ENCODE assay signal across 13 cellular contexts in genomic region chr11:102476069-102476468, GRCh38. TPM values are rescaled to one million over a fixed set of nuclear protein-coding genes. Genes with fewer than 3 reads are reported as not detected.
DNase-seq lines count a peak whose midpoint lies in the region; ATAC-seq and TF ChIP-seq lines count a peak whose summit lies in the region.
"Had no signal": no experiment of that assay in that cellular context is flagged by ENCODE, and none has a peak within 500 bp of the region (broad histone marks: within the 10 kb centered on the region; RNA-seq: fewer than 3 reads in every experiment).

No MANE protein-coding gene starts in this region.

- H3K4me2 ChIP-seq in PC-3 (ENCODE audit: low read length) (peak overlapping the region; percentile 56), smooth muscle cell (no peak overlapping the region)

- H3K79me2 ChIP-seq in PC-3 (ENCODE audit: low read length) (no peaks in the 10 kb centered on the region), smooth muscle cell (ENCODE audit: low read depth) (no peaks in the 10 kb centered on the region)
- H3K79me2 ChIP-seq: parathyroid adenoma had no signal

- no peak overlapping the region for H3K4me3 Mint-ChIP-seq in activated T-cell treated with anti-CD3 and anti-CD28 coated beads, Interleukin-2, amount 50 U/mL, for 24 hours
- no peak overlapping the region for H3K4me3 Mint-ChIP-seq in endothelial cell (ENCODE audit: unreplicated experiment)

- no peaks in the 10 kb centered on the region for H4K20me1 ChIP-seq in PC-3 (ENCODE audit: low read length)
- H4K20me1 ChIP-seq in smooth muscle cell (ENCODE audit: low read depth): no peaks in the 10 kb centered on the region
- H4K20me1 ChIP-seq: BLaER1 had no signal

- no peak for TF ChIP-seq CTCF in PC-3 (conservative IDR thresholded peaks at IDR 0.05; ENCODE audit: low read depth, low read length)
- TF ChIP-seq CTCF in endothelial cell (IDR thresholded peaks at IDR 0.05; ENCODE audit: unreplicated experiment): no peak
- TF ChIP-seq CTCF in smooth muscle cell (IDR thresholded peaks at IDR 0.05; ENCODE audit: borderline replicate concordance, insufficient read depth, poor library complexity, severe bottlenecking): no peak
- TF ChIP-seq CTCF in BE2C (IDR thresholded peaks at IDR 0.05; ENCODE audit: low read depth, low read length): no peak

- H3K36me3 Mint-ChIP-seq in activated T-cell treated with anti-CD3 and anti-CD28 coated beads, Interleukin-2, amount 50 U/mL, for 24 hours (ENCODE audit: low read depth): no peaks in the 10 kb centered on the region
- no peaks in the 10 kb centered on the region for H3K36me3 Mint-ChIP-seq in endothelial cell (ENCODE audit: low read depth, unreplicated experiment)

- peak overlapping the region; percentile 71 for H3K27ac Mint-ChIP-seq in activated T-cell treated with anti-CD3 and anti-CD28 coated beads, Interleukin-2, amount 50 U/mL, for 24 hours
- H3K27ac Mint-ChIP-seq in endothelial cell (ENCODE audit: unreplicated experiment): peak overlapping the region; percentile 62

- no peak for DNase-seq in activated T-cell treated with anti-CD3 and anti-CD28 coated beads, Interleukin-2, amount 50 U/mL, for 24 hours
- DNase-seq in activated T-cell treated with anti-CD3 and anti-CD28 coated beads for 4 hours (no peak), PC-3 (no peak), endothelial cell (ENCODE audit: low spot score) (no peak), smooth muscle cell (lab: John Stamatoyannopoulos, UW; ENCODE audit: unreplicated experiment) (no peak), NCI-H510A treated with DMSO at 0.1 percent for 48 hours (lab: John Stamatoyannopoulos, UW) (no peak), BE2C (no peak)
- DNase-seq in stimulated activated CD4-positive, alpha-beta T cell treated with anti-CD3 and anti-CD28 coated beads, Interleukin-2, amount 100 ng/mL, for 48 hours: no peak
- DNase-seq: activated effector memory CD4-positive, alpha-beta T cell treated with Interleukin-2 at 50 U/mL for 16 hours; islet precursor cell; NCI-H2227 treated with DMSO at 0.1 percent for 48 hours had no signal

- H3F3A ChIP-seq in PC-3 (ENCODE audit: low read length, unreplicated experiment): no peaks in the 10 kb centered on the region
- H3F3A ChIP-seq in smooth muscle cell (ENCODE audit: low read depth): no peaks in the 10 kb centered on the region

- H3K27me3 Mint-ChIP-seq in activated T-cell treated with anti-CD3 and anti-CD28 coated beads, Interleukin-2, amount 50 U/mL, for 24 hours: no peaks in the 10 kb centered on the region
- H3K27me3 Mint-ChIP-seq in endothelial cell (ENCODE audit: unreplicated experiment): no peaks in the 10 kb centered on the region

- CTCF ChIA-PET in PC-3 (lab: Charles Lee): no interaction called here

- H3K4me1 ChIP-seq in PC-3 (ENCODE audit: insufficient read depth, low read length): peaks cover 23% of the 10 kb centered on the region
- H3K4me1 ChIP-seq in smooth muscle cell (ENCODE audit: low read depth): peaks cover 13% of the 10 kb centered on the region
- peaks cover 9% of the 10 kb centered on the region for H3K4me1 ChIP-seq in BE2C

- H3K9me3 ChIP-seq in PC-3 (ENCODE audit: low read length): no peaks in the 10 kb centered on the region
- no peaks in the 10 kb centered on the region for H3K9me3 ChIP-seq in smooth muscle cell (replicated peaks; ENCODE audit: low read depth)
- H3K9me3 ChIP-seq in BE2C: no peaks in the 10 kb centered on the region
- H3K9me3 ChIP-seq: BLaER1 had no signal

- no peak; the same call in 1 of the 2 replicates for ATAC-seq in PC-3

- intact Hi-C loops in PC-3 (cut with micrococcal nuclease): no loop called here

- no peaks in the 10 kb centered on the region for H3K36me3 ChIP-seq in PC-3 (ENCODE audit: low read depth, low read length)
- no peaks in the 10 kb centered on the region for H3K36me3 ChIP-seq in smooth muscle cell (ENCODE audit: low read depth)
- no peaks in the 10 kb centered on the region for H3K36me3 ChIP-seq in BE2C
- H3K36me3 ChIP-seq: BLaER1 had no signal

- H3K9me3 Mint-ChIP-seq in activated T-cell treated with anti-CD3 and anti-CD28 coated beads, Interleukin-2, amount 50 U/mL, for 24 hours: no peaks in the 10 kb centered on the region
- no peaks in the 10 kb centered on the region for H3K9me3 Mint-ChIP-seq in endothelial cell (ENCODE audit: unreplicated experiment)

- H3K27ac ChIP-seq in PC-3 (ENCODE audit: low read length) (no peak overlapping the region), smooth muscle cell (ENCODE audit: low read depth) (peak overlapping the region; percentile 1)
- H3K27ac ChIP-seq: BLaER1, parathyroid adenoma had no signal

- no TSS peak for BruUV-seq in PC-3 (replicated peaks; lab: Mats Ljungman, UMichigan)

- no peaks in the 10 kb centered on the region for H3K9me2 ChIP-seq in PC-3 (replicated peaks; ENCODE audit: low read length)

- 79% methylated on average over 1 of the region's 1 CpG for WGBS in smooth muscle cell (ENCODE audit: low lambda C conversion rate)

- H3K9ac ChIP-seq in PC-3 (ENCODE audit: low read length) (no peak overlapping the region), smooth muscle cell (ENCODE audit: low read depth) (no peak overlapping the region)
- H3K9ac ChIP-seq: BLaER1, parathyroid adenoma had no signal

- H3K4me3 ChIP-seq in PC-3 (ENCODE audit: low read length) (no peak overlapping the region), smooth muscle cell (no peak overlapping the region), BE2C (ENCODE audit: low read depth, low read length) (no peak overlapping the region)
- H3K4me3 ChIP-seq: BLaER1 had no signal

- POLR2A ChIA-PET in PC-3 (lab: Charles Lee; ENCODE audit: unreplicated experiment): interaction anchor here (0.8 kb wide), 1 partner anchor 15 kb away, joined by 3 read pairs; no protein-coding TSS in a partner anchor

- H3K4me1 Mint-ChIP-seq in activated T-cell treated with anti-CD3 and anti-CD28 coated beads, Interleukin-2, amount 50 U/mL, for 24 hours (ENCODE audit: low read depth): peaks cover 66% of the 10 kb centered on the region
- peaks cover 14% of the 10 kb centered on the region for H3K4me1 Mint-ChIP-seq in endothelial cell (ENCODE audit: unreplicated experiment)

- H2AFZ ChIP-seq in PC-3 (ENCODE audit: low read length): peak overlapping the region; percentile 69
- peak overlapping the region; percentile 91 for H2AFZ ChIP-seq in smooth muscle cell (ENCODE audit: low read depth)

- H3K27me3 ChIP-seq in PC-3 (ENCODE audit: low read length): no peaks in the 10 kb centered on the region
- H3K27me3 ChIP-seq in smooth muscle cell (ENCODE audit: low read depth): no peaks in the 10 kb centered on the region
- no peaks in the 10 kb centered on the region for H3K27me3 ChIP-seq in BE2C
- H3K27me3 ChIP-seq: BLaER1 had no signal

RNA-seq across cellular contexts. Expression of gene TMEM123, which starts 23.5 kb away (rescaled TPM):
- total RNA-seq in PC-3 (2014; rRNA removed) (136 and 163 TPM in 2 replicates), endothelial cell (ENCODE audit: unreplicated experiment) (142 TPM), smooth muscle cell (77.6 and 78.8 TPM in 2 replicates)
- polyA plus RNA-seq in smooth muscle cell: 38.8 and 55.8 TPM in 2 replicates
- polyA plus RNA-seq in BE2C (2012; ENCODE audit: insufficient read depth, insufficient read length, low read depth): 61.7 TPM

RNA-seq across cellular contexts. Expression of gene MMP7, which starts 54.5 kb away (rescaled TPM):
- total RNA-seq in PC-3 (2014; rRNA removed): 0.18 TPM in 1 of 2 replicates, not detected in the other
- not detected for total RNA-seq in endothelial cell (ENCODE audit: unreplicated experiment)
- 8.0 and 12.6 TPM in 2 replicates for total RNA-seq in smooth muscle cell
- 4.3 and 16.4 TPM in 2 replicates for polyA plus RNA-seq in smooth muscle cell
- polyA plus RNA-seq in BE2C (2012; ENCODE audit: insufficient read depth, insufficient read length, low read depth): not detected
